1 cellular context compared by ENCODE assay signal in the genomic region with DNA sequence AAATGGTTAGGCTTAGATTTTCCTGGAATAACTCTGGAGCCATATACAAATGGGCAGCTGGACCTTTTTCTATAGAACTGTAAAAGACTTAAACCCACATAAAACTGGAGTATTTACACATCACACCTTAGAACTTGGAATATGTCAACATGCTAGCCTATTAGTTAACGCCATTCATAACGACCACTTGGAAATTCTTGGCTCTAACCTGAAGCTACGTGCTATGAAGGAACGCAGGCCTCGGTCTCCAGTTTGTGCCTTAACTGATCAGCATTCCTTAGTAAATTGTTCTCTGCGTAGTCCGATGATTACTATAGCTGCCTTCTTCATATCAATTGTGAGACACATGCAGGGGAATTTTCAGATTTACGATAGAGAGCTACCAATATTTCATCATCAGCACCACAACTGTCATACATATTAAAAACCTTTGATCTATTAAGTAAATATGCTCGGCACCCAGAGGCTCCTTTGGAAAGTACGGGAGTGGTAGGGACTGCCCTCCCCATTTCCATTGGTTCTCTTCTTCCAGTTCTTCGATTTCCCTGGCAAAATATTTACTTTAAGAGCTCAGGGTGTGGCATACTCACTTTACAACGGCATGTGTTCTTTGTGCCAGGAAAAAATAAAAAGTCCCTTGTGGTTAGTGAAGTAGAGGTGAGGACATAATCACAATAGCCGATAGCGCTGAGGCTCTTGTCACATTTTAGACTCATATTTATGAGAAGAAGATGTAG.
TF ChIP-seq lines count a peak whose summit lies in the region.

No MANE protein-coding gene starts in this region.

TF ChIP-seq in GM23338, 12 proteins besides CTCF, POLR2A, EP300 and RAD21 (continued from another document):
- TF ChIP-seq ZNF114 (CRISPR knock-in tag; IDR thresholded peaks at IDR 0.05), result no peak
- no peak for TF ChIP-seq STAT1 (IDR thresholded peaks at IDR 0.05; ENCODE audit: unreplicated experiment)
- no peak for TF ChIP-seq CREB1 (CRISPR knock-in tag; IDR thresholded peaks at IDR 0.05; ENCODE audit: low read depth)
- no peak for TF ChIP-seq EZH2 (IDR thresholded peaks at IDR 0.05; ENCODE audit: low read depth, unreplicated experiment)
